Comparison of ENCODE assay signal across 23 cellular contexts in the genomic region with DNA sequence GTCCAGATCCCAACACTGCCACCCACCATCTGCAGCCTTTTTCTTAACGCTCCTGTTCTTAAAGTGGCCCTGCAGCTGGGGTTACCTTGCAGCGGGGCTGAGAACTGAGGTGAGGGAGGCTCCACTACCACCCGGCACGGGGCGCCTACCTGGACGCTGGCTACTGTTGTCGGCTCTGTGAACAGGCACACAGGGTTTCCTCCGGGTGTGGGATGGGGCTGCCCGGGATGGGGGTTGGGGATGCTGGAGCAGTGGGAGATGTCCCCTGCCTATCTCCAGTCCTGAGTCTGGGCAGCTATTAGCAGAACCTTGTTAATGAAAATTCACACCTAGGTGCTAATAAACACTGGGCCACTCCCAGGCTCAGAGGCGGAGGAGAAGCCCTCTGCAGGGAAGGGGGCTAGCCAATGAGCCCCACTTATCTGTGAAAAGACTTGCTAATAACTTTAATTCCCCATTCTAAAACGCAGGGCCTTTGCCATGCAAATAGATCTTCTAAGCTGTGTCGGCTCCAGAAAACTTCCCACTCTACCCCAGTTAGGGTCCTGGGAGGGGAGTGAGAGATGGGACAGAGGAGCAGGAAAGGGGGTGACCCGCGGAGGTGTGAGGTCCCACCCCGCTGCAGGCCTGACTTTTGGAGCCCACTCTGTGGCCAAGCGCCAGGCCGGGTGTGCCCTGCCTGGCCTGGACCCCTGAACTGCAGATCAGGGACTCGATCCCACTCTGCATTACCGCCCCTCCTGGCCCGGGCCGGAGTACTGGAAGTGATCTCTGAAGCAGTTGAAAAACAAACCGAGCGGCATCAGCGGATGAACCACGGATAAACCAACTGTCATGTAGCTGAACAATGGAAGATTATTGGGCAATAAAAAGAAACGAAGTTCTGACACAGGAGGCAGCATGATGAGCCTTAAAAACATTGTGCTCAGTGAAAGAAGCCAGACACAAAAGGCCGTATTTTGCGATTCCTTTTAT. TPM values are rescaled to one million over a fixed set of nuclear protein-coding genes. Genes with fewer than 3 reads are reported as not detected.
DNase-seq lines count a peak whose midpoint lies in the region; ATAC-seq and TF ChIP-seq lines count a peak whose summit lies in the region.
"Had no signal": no experiment of that assay in that cellular context is flagged by ENCODE, and none has a peak within 500 bp of the region (broad histone marks: within the 10 kb centered on the region; RNA-seq: fewer than 3 reads in every experiment).

No MANE protein-coding gene starts in this region.

- no peaks in the 10 kb centered on the region for H3K4me1 Mint-ChIP-seq in central memory CD8-positive, alpha-beta T cell
- peaks cover 0 to 2% of the 10 kb centered on the region in 2 donors for H3K4me1 Mint-ChIP-seq in natural killer cell treated with Interleukin-12 subunit alpha and Interleukin-12 subunit beta and Interleukin-15 and Interleukin-18, amount 100 ng/mL, for 72 hours (ENCODE audit: low read depth in 2 of 2)
- H3K4me1 Mint-ChIP-seq: stimulated activated naive B cell treated with anti-CD40 and anti-IgM and Interleukin-4, amounts not matched to agents 10 μg/mL and 1 μg/mL and 100 μg/mL, for 72 hours had no signal

- H3K9me3 Mint-ChIP-seq in central memory CD8-positive, alpha-beta T cell, result no peaks in the 10 kb centered on the region
- no peaks in the 10 kb centered on the region for H3K9me3 Mint-ChIP-seq in natural killer cell treated with Interleukin-12 subunit alpha and Interleukin-12 subunit beta and Interleukin-15 and Interleukin-18, amount 100 ng/mL, for 72 hours
- H3K9me3 Mint-ChIP-seq: activated CD4-positive, alpha-beta T cell treated with anti-CD3 and anti-CD28 coated beads, Interleukin-2, amount 10 ng/mL, durations not matched to agents 24 days and 14 days; naive B cell; stimulated activated naive B cell treated with anti-CD40 and anti-IgM and Interleukin-4, amounts not matched to agents 10 μg/mL and 1 μg/mL and 100 μg/mL, for 72 hours had no signal

- peak overlapping the region; percentile 78 for H3K4me3 Mint-ChIP-seq in central memory CD8-positive, alpha-beta T cell
- H3K4me3 Mint-ChIP-seq in natural killer cell treated with Interleukin-12 subunit alpha and Interleukin-12 subunit beta and Interleukin-15 and Interleukin-18, amount 100 ng/mL, for 72 hours, result peak overlapping the region; percentile 0
- H3K4me3 Mint-ChIP-seq: activated CD4-positive, alpha-beta T cell treated with anti-CD3 and anti-CD28 coated beads, Interleukin-2, amount 10 ng/mL, durations not matched to agents 24 days and 14 days; stimulated activated naive B cell treated with anti-CD40 and anti-IgM and Interleukin-4, amounts not matched to agents 10 μg/mL and 1 μg/mL and 100 μg/mL, for 72 hours had no signal

- H3K4me3 ChIP-seq in BLaER1, result no peak overlapping the region
- H3K4me3 ChIP-seq in IMR-90 (ENCODE audit: insufficient read depth, low read depth, low read length), result no peak overlapping the region
- H3K4me3 ChIP-seq in testis, result no peak overlapping the region
- H3K4me3 ChIP-seq: lower lobe of right lung, MG63 had no signal

- H3K23ac ChIP-seq in IMR-90 (ENCODE audit: low read depth, low read length), result no peak overlapping the region

- dilution Hi-C loops in IMR-90 (cut with HindIII; ENCODE audit: low sequenced_read_pairs, unreplicated experiment), result no loop called here

- peaks cover 41% of the 10 kb centered on the region for H3K4me1 ChIP-seq in BLaER1
- no peaks in the 10 kb centered on the region for H3K4me1 ChIP-seq in IMR-90 (ENCODE audit: control insufficient read depth, insufficient read depth, low read length)
- peaks cover 10% of the 10 kb centered on the region for H3K4me1 ChIP-seq in testis

- H3K27me3 ChIP-seq in BLaER1 (peaks cover 27% of the 10 kb centered on the region), IMR-90 (ENCODE audit: control insufficient read depth, insufficient read depth, low read length) (peaks cover 45% of the 10 kb centered on the region), testis (no peaks in the 10 kb centered on the region)
- H3K27me3 ChIP-seq: MG63 had no signal

- H3K56ac ChIP-seq in IMR-90 (ENCODE audit: extremely low read depth, insufficient read depth, low read length), result no peak overlapping the region

- H3K36me3 Mint-ChIP-seq in central memory CD8-positive, alpha-beta T cell (ENCODE audit: insufficient read depth), result peaks cover 4% of the 10 kb centered on the region
- no peaks in the 10 kb centered on the region for H3K36me3 Mint-ChIP-seq in natural killer cell treated with Interleukin-12 subunit alpha and Interleukin-12 subunit beta and Interleukin-15 and Interleukin-18, amount 100 ng/mL, for 72 hours
- H3K36me3 Mint-ChIP-seq: naive B cell; stimulated activated naive B cell treated with anti-CD40 and anti-IgM and Interleukin-4, amounts not matched to agents 10 μg/mL and 1 μg/mL and 100 μg/mL, for 72 hours had no signal

- no peak overlapping the region for H2BK5ac ChIP-seq in IMR-90 (ENCODE audit: low read depth, low read length, poor library complexity, severe bottlenecking)

- ATAC-seq in IMR-90 (ENCODE audit: low read depth), result no peak
- no peak for ATAC-seq in central memory CD8-positive, alpha-beta T cell (replicated peaks; ENCODE audit: extremely low read depth, poor library complexity, severe bottlenecking)
- ATAC-seq in natural killer cell treated with Interleukin-12 subunit alpha and Interleukin-12 subunit beta and Interleukin-15 and Interleukin-18, amount 100 ng/mL, for 72 hours, result no peak
- ATAC-seq in esophagus mucosa, result no peak
- ATAC-seq: lower lobe of right lung had no signal

- H2AK5ac ChIP-seq in IMR-90 (ENCODE audit: low read depth, low read length), result no peak overlapping the region

- no peaks in the 10 kb centered on the region for H3K27me3 Mint-ChIP-seq in central memory CD8-positive, alpha-beta T cell
- no peaks in the 10 kb centered on the region for H3K27me3 Mint-ChIP-seq in natural killer cell treated with Interleukin-12 subunit alpha and Interleukin-12 subunit beta and Interleukin-15 and Interleukin-18, amount 100 ng/mL, for 72 hours

- H4K20me1 ChIP-seq in BLaER1 (peaks cover 22% of the 10 kb centered on the region; the same call in 1 of the 2 replicates), IMR-90 (ENCODE audit: insufficient read depth, low read length) (no peaks in the 10 kb centered on the region)

- H3K9me1 ChIP-seq in IMR-90 (ENCODE audit: insufficient read depth, low read length), result no peaks in the 10 kb centered on the region

- H3K27ac Mint-ChIP-seq in central memory CD8-positive, alpha-beta T cell (ENCODE audit: low read depth), result no peak overlapping the region
- no peak overlapping the region for H3K27ac Mint-ChIP-seq in natural killer cell treated with Interleukin-12 subunit alpha and Interleukin-12 subunit beta and Interleukin-15 and Interleukin-18, amount 100 ng/mL, for 72 hours
- H3K27ac Mint-ChIP-seq: activated CD4-positive, alpha-beta T cell treated with anti-CD3 and anti-CD28 coated beads, Interleukin-2, amount 10 ng/mL, durations not matched to agents 24 days and 14 days; stimulated activated naive B cell treated with anti-CD40 and anti-IgM and Interleukin-4, amounts not matched to agents 10 μg/mL and 1 μg/mL and 100 μg/mL, for 72 hours had no signal

- CTCF ChIA-PET in IMR-90 (lab: Yijun Ruan, JAX), result no interaction called here

- H2BK20ac ChIP-seq in IMR-90 (ENCODE audit: low read depth, low read length), result no peak overlapping the region

- 58% methylated on average over 9 of the region's 28 CpGs; no CpG with 5 or more reads in 1 of the 2 experiments for WGBS in IMR-90 (ENCODE audit: extremely low coverage in 2 of 2, insufficient read length in 1 of 2), 2 experiments
- 71 to 78% methylated on average over 26 to 28 of the region's 28 CpGs for WGBS in testis, 2 donors

- no peak overlapping the region for H3K14ac ChIP-seq in IMR-90 (replicated peaks; ENCODE audit: low read depth, low read length)

- no peaks in the 10 kb centered on the region for H3K36me3 ChIP-seq in BLaER1
- no peaks in the 10 kb centered on the region for H3K36me3 ChIP-seq in IMR-90 (ENCODE audit: control insufficient read depth, insufficient read depth, low read length)
- no peaks in the 10 kb centered on the region for H3K36me3 ChIP-seq in testis (ENCODE audit: low read depth, missing control alignments)
- H3K36me3 ChIP-seq: lower lobe of right lung, MG63 had no signal

- BruUV-seq in IMR-90 (replicated peaks; lab: Mats Ljungman, UMichigan), result no TSS peak

- H2BK120ac ChIP-seq in IMR-90 (ENCODE audit: low read depth, low read length), result no peak overlapping the region

- H2AK9ac ChIP-seq in IMR-90 (replicated peaks; ENCODE audit: low read depth, low read length, poor library complexity), result peak overlapping the region; percentile 45

- no peak overlapping the region for H4K5ac ChIP-seq in IMR-90 (ENCODE audit: low read depth, low read length)

- no peak overlapping the region for H3K18ac ChIP-seq in IMR-90 (ENCODE audit: low read depth, low read length)

- TF ChIP-seq POLR2A in IMR-90 (IDR thresholded peaks at IDR 0.05; ENCODE audit: low read depth, low read length) (no peak), testis (IDR thresholded peaks at IDR 0.05) (no peak)

- POLR2A ChIA-PET in IMR-90 (lab: Charles Lee; ENCODE audit: unreplicated experiment), result no interaction called here

- peak overlapping the region; percentile 37 for H2AFZ ChIP-seq in IMR-90 (replicated peaks; ENCODE audit: low read length, poor library complexity)

- intact Hi-C loops in IMR-90 (cut with micrococcal nuclease), result no loop called here
- intact Hi-C loops in testis (cut with DNase I; ENCODE audit: low total_unique reads), result no loop called here

- DNase-seq in IMR-90 (no peak), testis (no peak), AML-193 (lab: John Stamatoyannopoulos, UW) (no peak), anterior cingulate cortex (lab: John Stamatoyannopoulos, UW) (no peak)
- DNase-seq in central memory CD8-positive, alpha-beta T cell (ENCODE audit: low spot score in 2 of 2), result no peak
- no peak for DNase-seq in natural killer cell treated with Interleukin-12 subunit alpha and Interleukin-12 subunit beta and Interleukin-15 and Interleukin-18, amount 100 ng/mL, for 72 hours (ENCODE audit: low spot score)
- DNase-seq: ACHN; activated CD4-positive, alpha-beta T cell treated with anti-CD3 and anti-CD28 coated beads, Interleukin-2, amount 10 ng/mL, durations not matched to agents 24 days and 14 days; activated CD8-positive, alpha-beta memory T cell treated with anti-CD3 and anti-CD28 coated beads, Interleukin-2, amount 50 U/mL, for 48 hours; activated naive CD4-positive, alpha-beta T cell treated with Interleukin-2 at 50 U/mL for 16 hours; cortex of kidney; lower lobe of right lung; MG63; naive B cell; NCI-H2081 treated with DMSO at 0.1 percent for 48 hours; NCI-H526 treated with DMSO at 0.1 percent for 48 hours; SK-N-SH; stimulated activated naive B cell treated with anti-CD40 and anti-IgM and Interleukin-4, amounts not matched to agents 10 μg/mL and 1 μg/mL and 100 μg/mL, for 72 hours; T-helper 9 cell had no signal

- in situ Hi-C loops in IMR-90 (cut with MboI; ENCODE audit: low sequenced_read_pairs), result no loop called here

- H3K9ac ChIP-seq in BLaER1, result no peak overlapping the region
- no peak overlapping the region for H3K9ac ChIP-seq in IMR-90 (ENCODE audit: low read depth, low read length)
- H3K9ac ChIP-seq: SK-N-SH had no signal

- H3K27ac ChIP-seq in BLaER1 (no peak overlapping the region), IMR-90 (ENCODE audit: insufficient read depth, low read length) (no peak overlapping the region), testis (no peak overlapping the region)
- H3K27ac ChIP-seq: lower lobe of right lung had no signal

- H4K8ac ChIP-seq in IMR-90 (ENCODE audit: low read depth in 2 of 2, low read length in 2 of 2), result no peak overlapping the region

- H3K4ac ChIP-seq in IMR-90 (ENCODE audit: low read depth, low read length), result no peak overlapping the region

- H4K91ac ChIP-seq in IMR-90 (ENCODE audit: insufficient read depth, low read depth, low read length), result no peak overlapping the region

- TF ChIP-seq RAD21 in IMR-90 (IDR thresholded peaks at IDR 0.05; ENCODE audit: low read length), result no peak

- no peaks in the 10 kb centered on the region for H3K79me1 ChIP-seq in IMR-90 (ENCODE audit: low read depth in 1 of 2, low read length in 2 of 2)

- H3K4me2 ChIP-seq in BLaER1, result peak overlapping the region; percentile 80
- H3K4me2 ChIP-seq in IMR-90 (ENCODE audit: low read depth, low read length), result no peak overlapping the region
- H3K4me2 ChIP-seq: SK-N-SH had no signal

- H3K9me3 ChIP-seq in BLaER1, result no peaks in the 10 kb centered on the region
- H3K9me3 ChIP-seq in IMR-90 (ENCODE audit: control insufficient read depth, insufficient read depth, low read length), result no peaks in the 10 kb centered on the region
- H3K9me3 ChIP-seq in testis, result no peaks in the 10 kb centered on the region
- H3K9me3 ChIP-seq: lower lobe of right lung, MG63, SK-N-SH had no signal

- no peak overlapping the region for H2BK15ac ChIP-seq in IMR-90 (ENCODE audit: low read depth, low read length)

- no peak for TF ChIP-seq CTCF in IMR-90 (conservative IDR thresholded peaks at IDR 0.05; ENCODE audit: low read depth, low read length)
- no peak for TF ChIP-seq CTCF in testis (IDR thresholded peaks at IDR 0.05)

RNA-seq across cellular contexts. Expression of a gene that starts 3.1 kb away (rescaled TPM):
- total RNA-seq in IMR-90 (2012; rRNA removed), result under 0.01 TPM in 1 of 2 replicates, not detected in the other
- polyA plus RNA-seq in IMR-90 (2012; rRNA removed), result 0.10 and 0.13 TPM in 2 replicates
- polyA plus RNA-seq in IMR-90 (2012; cell fraction: cytosol; rRNA removed), result 0.41 and 0.54 TPM in 2 replicates
- polyA plus RNA-seq in IMR-90 (2012; cell fraction: nucleus; rRNA removed; ENCODE audit: low replicate concordance), result 0.05 and 0.18 TPM in 2 replicates
- 1 to 10 TPM; 2.3 to 4.0 TPM for total RNA-seq in natural killer cell treated with Interleukin-12 subunit alpha and Interleukin-12 subunit beta and Interleukin-15 and Interleukin-18, amount 100 ng/mL, for 72 hours
- total RNA-seq in testis, result 1 to 10 TPM; 2.5 to 6.0 TPM
- 5.7 TPM for polyA plus RNA-seq in testis (ENCODE audit: insufficient read depth, low read depth, low replicate concordance)
- total RNA-seq in esophagus mucosa, result 0.44 TPM

RNA-seq across cellular contexts. Expression of a gene that starts 28.1 kb away (rescaled TPM):
- total RNA-seq in IMR-90 (2012; rRNA removed), result 0.18 and 0.28 TPM in 2 replicates
- 0.32 and 0.34 TPM in 2 replicates for polyA plus RNA-seq in IMR-90 (2012; rRNA removed)
- polyA plus RNA-seq in IMR-90 (2012; cell fraction: cytosol; rRNA removed), result 0.26 and 0.43 TPM in 2 replicates
- 0.13 and 0.34 TPM in 2 replicates for polyA plus RNA-seq in IMR-90 (2012; cell fraction: nucleus; rRNA removed; ENCODE audit: low replicate concordance)
- total RNA-seq in natural killer cell treated with Interleukin-12 subunit alpha and Interleukin-12 subunit beta and Interleukin-15 and Interleukin-18, amount 100 ng/mL, for 72 hours, result not detected
- total RNA-seq in testis, result 1 to 10 TPM; 2.2 to 2.9 TPM
- polyA plus RNA-seq in testis (ENCODE audit: insufficient read depth, low read depth, low replicate concordance), result 1.3 TPM
- total RNA-seq in esophagus mucosa, result 0.40 TPM
- total RNA-seq: activated CD4-positive, alpha-beta T cell treated with anti-CD3 and anti-CD28 coated beads, Interleukin-2, amount 10 ng/mL, durations not matched to agents 24 days and 14 days; frontal cortex; lower lobe of right lung; ureter had no signal

RNA-seq across cellular contexts. Expression of a gene that starts 57.4 kb away (rescaled TPM):
- total RNA-seq in IMR-90 (2012; rRNA removed) (not detected in 2 replicates), testis (10 to 100 TPM in 1 of 2 donors, 1 to 10 TPM in 1; 8.1 to 12.3 TPM), esophagus mucosa (not detected)
- polyA plus RNA-seq in IMR-90 (2012; rRNA removed) (not detected in 2 replicates), testis (ENCODE audit: insufficient read depth, low read depth, low replicate concordance) (31.9 TPM)
- not detected in 2 replicates for polyA plus RNA-seq in IMR-90 (2012; cell fraction: cytosol; rRNA removed)
- polyA plus RNA-seq in IMR-90 (2012; cell fraction: nucleus; rRNA removed; ENCODE audit: low replicate concordance), result 0.03 TPM in 1 of 2 replicates, not detected in the other
- total RNA-seq in natural killer cell treated with Interleukin-12 subunit alpha and Interleukin-12 subunit beta and Interleukin-15 and Interleukin-18, amount 100 ng/mL, for 72 hours, result not detected
- total RNA-seq: activated CD4-positive, alpha-beta T cell treated with anti-CD3 and anti-CD28 coated beads, Interleukin-2, amount 10 ng/mL, durations not matched to agents 24 days and 14 days had no signal

RNA-seq across cellular contexts. Expression of a gene that starts 57.4 kb away (rescaled TPM):
- total RNA-seq in IMR-90 (2012; rRNA removed) (7.8 and 10.2 TPM in 2 replicates), testis (10 to 100 TPM; 12.3 to 15.0 TPM), esophagus mucosa (3.5 TPM)
- polyA plus RNA-seq in IMR-90 (2012; rRNA removed) (3.3 and 4.2 TPM in 2 replicates), testis (ENCODE audit: insufficient read depth, low read depth, low replicate concordance) (31.8 TPM)
- 2.0 and 3.7 TPM in 2 replicates for polyA plus RNA-seq in IMR-90 (2012; cell fraction: cytosol; rRNA removed)
- 0.86 and 2.9 TPM in 2 replicates for polyA plus RNA-seq in IMR-90 (2012; cell fraction: nucleus; rRNA removed; ENCODE audit: low replicate concordance)
- total RNA-seq in natural killer cell treated with Interleukin-12 subunit alpha and Interleukin-12 subunit beta and Interleukin-15 and Interleukin-18, amount 100 ng/mL, for 72 hours, result 1 to 10 TPM; 3.1 to 3.2 TPM
